Comparison of ENCODE assay signal across 15 cellular contexts in the genomic region with DNA sequence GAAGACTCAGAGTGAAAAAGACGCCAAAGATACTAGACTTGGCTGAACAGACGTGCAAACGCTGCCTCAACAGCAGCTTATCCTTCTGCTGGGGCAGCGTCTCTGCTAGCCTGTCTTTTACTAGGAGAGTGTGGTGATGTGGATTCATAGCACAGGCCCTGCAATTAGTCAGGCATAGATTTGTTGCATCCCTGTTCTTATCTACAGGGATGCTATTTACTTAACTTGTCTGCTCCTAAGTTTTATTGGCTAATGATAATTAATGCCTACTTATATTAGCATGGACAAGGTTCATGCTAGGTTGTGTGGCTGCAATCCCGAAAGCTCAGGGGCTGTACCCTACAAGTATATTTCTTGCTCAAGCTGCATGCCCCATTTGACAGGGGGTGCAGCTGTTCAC.
DNase-seq lines count a peak whose midpoint lies in the region; ATAC-seq and TF ChIP-seq lines count a peak whose summit lies in the region.
"Had no signal": no experiment of that assay in that cellular context is flagged by ENCODE, and none has a peak within 500 bp of the region (broad histone marks: within the 10 kb centered on the region; RNA-seq: fewer than 3 reads in every experiment).

No MANE protein-coding gene starts in this region.

- ATAC-seq in GM21619 (IDR thresholded peaks at IDR 0.05; ENCODE audit: unreplicated experiment) (no peak), GM18520 (IDR thresholded peaks at IDR 0.05; ENCODE audit: unreplicated experiment) (no peak)
- ATAC-seq: A549 had no signal

- H3K4me1 ChIP-seq in osteoblast (ENCODE audit: insufficient read depth, low read length): no peaks in the 10 kb centered on the region
- H3K4me1 ChIP-seq: A549, Caco-2 had no signal

- H4K20me1 ChIP-seq in osteoblast (ENCODE audit: insufficient read depth, low read length): no peaks in the 10 kb centered on the region

- H3K79me2 ChIP-seq in osteoblast (ENCODE audit: insufficient read depth, low read length): no peaks in the 10 kb centered on the region

- no peak overlapping the region for H3K4me3 ChIP-seq in osteoblast (ENCODE audit: insufficient read depth, low read length)
- H3K4me3 ChIP-seq: A549 had no signal

- H3K9me3 ChIP-seq in osteoblast (ENCODE audit: low read depth, low read length): no peaks in the 10 kb centered on the region
- H3K9me3 ChIP-seq: A549, Caco-2 had no signal

- TF ChIP-seq CTCF in C4-2B (conservative IDR thresholded peaks at IDR 0.05) (no peak), VCaP (conservative IDR thresholded peaks at IDR 0.05) (no peak), osteoblast (IDR thresholded peaks at IDR 0.05; ENCODE audit: extremely low read depth, low read depth, low read length) (no peak)

- H3K27me3 ChIP-seq in osteoblast (ENCODE audit: insufficient read depth, low read length): no peaks in the 10 kb centered on the region

- H3K4me2 ChIP-seq in osteoblast (ENCODE audit: insufficient read depth, low read length): no peak overlapping the region
- H3K4me2 ChIP-seq: A549 had no signal

- no peaks in the 10 kb centered on the region for H3K36me3 ChIP-seq in osteoblast (ENCODE audit: insufficient read depth, low read length)

- no peak overlapping the region for H2AFZ ChIP-seq in osteoblast (ENCODE audit: low read length)

- peak; percentile 30 for DNase-seq in osteoblast (ENCODE audit: insufficient read length, low spot score, missing footprints)
- peak; percentile 22 for DNase-seq in superior temporal gyrus (ENCODE audit: extremely low spot score)
- DNase-seq in stimulated activated naive CD4-positive, alpha-beta T cell treated with Interleukin-2 at 50 U/mL for 16 hours (lab: John Stamatoyannopoulos, UW): no peak
- DNase-seq: Caco-2; CD8-positive, alpha-beta memory T cell; DND-41; GDM1; HCEC 1CT; HFFc6 had no signal

- H3K27ac ChIP-seq in C4-2B (peak overlapping the region; percentile 50; the same call in 1 of the 2 replicates), VCaP (peak overlapping the region; percentile 83), osteoblast (ENCODE audit: low read depth, low read length) (no peak overlapping the region)
- H3K27ac ChIP-seq: A549, HL-60 had no signal
